8 cellular contexts compared by ENCODE assay signal in genomic region chr3:165784337-165784736, GRCh38. TPM values are rescaled to one million over a fixed set of nuclear protein-coding genes. Genes with fewer than 3 reads are reported as not detected.
"Had no signal": no experiment of that assay in that cellular context is flagged by ENCODE, and none has a peak within 500 bp of the region (broad histone marks: within the 10 kb centered on the region; RNA-seq: fewer than 3 reads in every experiment).

No MANE protein-coding gene starts in this region.

- H3K4me3 ChIP-seq: K562 had no signal

- FAIRE-seq: HTR-8/SVneo, K562 had no signal

- DNase-seq: IMR-90, KBM-7 had no signal

- H3K27ac ChIP-seq: HL-60 had no signal

- ATAC-seq: K562 had no signal

RNA-seq across cellular contexts. Expression of gene BCHE, which starts 52.9 kb away (rescaled TPM):
- total RNA-seq: HT-29, HT1080 had no signal
- polyA plus RNA-seq: IgD-negative memory B cell had no signal
